ENCODE assay signal across 8 cellular contexts in genomic region chr19:37691881-37692504, GRCh38. TPM values are rescaled to one million over a fixed set of nuclear protein-coding genes. Genes with fewer than 3 reads are reported as not detected.
DNase-seq lines count a peak whose midpoint lies in the region; ATAC-seq and TF ChIP-seq lines count a peak whose summit lies in the region.

No MANE protein-coding gene starts in this region.

- H3K9ac ChIP-seq in Loucy (ENCODE audit: low read depth, low read length, poor library complexity, severe bottlenecking), result peak overlapping the region; percentile 74

- no peaks in the 10 kb centered on the region for H3K79me2 ChIP-seq in Loucy (ENCODE audit: insufficient read depth, low read length)

- TF ChIP-seq CTCF in Loucy (conservative IDR thresholded peaks at IDR 0.05; ENCODE audit: low read length) (no peak), choroid plexus epithelial cell (conservative IDR thresholded peaks at IDR 0.05; ENCODE audit: low read depth, low read length) (no peak), kidney epithelial cell (IDR thresholded peaks at IDR 0.05; ENCODE audit: insufficient read depth, low read length, poor library complexity, severe bottlenecking) (no peak)

- H4K20me1 ChIP-seq in Loucy (ENCODE audit: insufficient read depth, low read length, poor library complexity, severe bottlenecking), result no peaks in the 10 kb centered on the region

- H3K4me3 ChIP-seq in Loucy (ENCODE audit: low read length, poor library complexity, severe bottlenecking), result peak overlapping the region; percentile 76
- peak overlapping the region; percentile 75 for H3K4me3 ChIP-seq in choroid plexus epithelial cell (ENCODE audit: low read depth, low read length)
- peak overlapping the region; percentile 44 for H3K4me3 ChIP-seq in kidney epithelial cell (ENCODE audit: low read depth, low read length)

- peak overlapping the region; percentile 67 for H3K4me2 ChIP-seq in Loucy (ENCODE audit: low read depth, low read length, poor library complexity, severe bottlenecking)

- no peaks in the 10 kb centered on the region for H3F3A ChIP-seq in Loucy (ENCODE audit: low read depth)

- no peaks in the 10 kb centered on the region for H3K4me1 ChIP-seq in Loucy (ENCODE audit: insufficient read depth, low read length, poor library complexity, severe bottlenecking)

- DNase-seq in COLO829 (ENCODE audit: low spot score), result peak; percentile 7
- DNase-seq in activated CD4-positive, alpha-beta T cell treated with anti-CD3 and anti-CD28 coated beads for 48 hours, result peak; percentile 85
- peak; percentile 93 for DNase-seq in choroid plexus epithelial cell (ENCODE audit: low read depth)
- DNase-seq in kidney epithelial cell (ENCODE audit: low read depth), result peak; percentile 34
- DNase-seq in stimulated activated CD4-positive, alpha-beta T cell treated with anti-CD3 and anti-CD28 coated beads, Interleukin-12 subunit alpha, Interleukin-12 subunit beta, amount 100 ng/mL, for 24 hours (ENCODE audit: low read depth in 2 of 2), result peak; percentile 72
- no peak for DNase-seq in LoVo (ENCODE audit: low spot score)

- H2AFZ ChIP-seq in Loucy (ENCODE audit: low read length), result peak overlapping the region; percentile 95

- ATAC-seq in GM21526 (IDR thresholded peaks at IDR 0.05; ENCODE audit: low FRiP score, unreplicated experiment), result no peak

- no peaks in the 10 kb centered on the region for H3K9me2 ChIP-seq in Loucy (replicated peaks; ENCODE audit: low read depth, low read length)

- H3K36me3 ChIP-seq in Loucy (ENCODE audit: insufficient read depth, low read length), result no peaks in the 10 kb centered on the region; the same call in 1 of the 2 replicates
- H3K36me3 ChIP-seq in kidney epithelial cell (ENCODE audit: control insufficient read depth, insufficient read depth, low read length), result no peaks in the 10 kb centered on the region

- no peaks in the 10 kb centered on the region for H3K27me3 ChIP-seq in Loucy (ENCODE audit: insufficient read depth, low read length, poor library complexity, severe bottlenecking)
- H3K27me3 ChIP-seq in kidney epithelial cell (ENCODE audit: control insufficient read depth, insufficient read depth, low read length), result no peaks in the 10 kb centered on the region

- no peaks in the 10 kb centered on the region for H3K9me3 ChIP-seq in Loucy (ENCODE audit: insufficient read depth, low read depth, low read length)

RNA-seq across cellular contexts. Expression of gene ZNF607, which starts 27.6 kb away (rescaled TPM):
- 3.9 and 5.3 TPM in 2 replicates for total RNA-seq in kidney epithelial cell

RNA-seq across cellular contexts. Expression of gene ZFP30, which starts 36.7 kb away (rescaled TPM):
- total RNA-seq in kidney epithelial cell, result 7.3 and 11.6 TPM in 2 replicates
